32 cellular contexts compared by ENCODE assay signal in genomic region chr4:889516-889915, GRCh38.
"Had no signal": no experiment of that assay in that cellular context is flagged by ENCODE, and none has a peak within 500 bp of the region (broad histone marks: within the 10 kb centered on the region; RNA-seq: fewer than 3 reads in every experiment).

No MANE protein-coding gene starts in this region.

- H3K9me3 ChIP-seq: adrenal gland, ascending aorta, body of pancreas, breast epithelium had no signal

- DNase-seq: activated effector memory CD4-positive, alpha-beta T cell treated with anti-CD3 and anti-CD28 coated beads, Interleukin-2, amount 50 U/mL, for 16 hours; activated effector memory CD4-positive, alpha-beta T cell treated with Interleukin-2 at 50 U/mL for 16 hours; activated gamma-delta T cell; activated gamma-delta T cell treated with Interleukin-2 at 50 U/mL for 16 hours; activated naive CD4-positive, alpha-beta T cell; activated naive CD4-positive, alpha-beta T cell treated with anti-CD3 and anti-CD28 coated beads for 36 hours; activated naive CD4-positive, alpha-beta T cell treated with anti-CD3 and anti-CD28 coated beads, Interleukin-2, amount 10 ng/mL, durations not matched to agents 7 days and 5 days; activated naive CD4-positive, alpha-beta T cell treated with anti-CD3 and anti-CD28 coated beads, Interleukin-2, amount 50 U/mL, for 16 hours; activated naive CD4-positive, alpha-beta T cell treated with Interleukin-2 at 50 U/mL for 16 hours; activated naive CD8-positive, alpha-beta T cell treated with anti-CD3 and anti-CD28 coated beads for 36 hours; activated naive CD8-positive, alpha-beta T cell treated with anti-CD3 and anti-CD28 coated beads, Interleukin-2, amount 10 ng/mL, durations not matched to agents 7 days and 5 days; activated naive CD8-positive, alpha-beta T cell treated with anti-CD3 and anti-CD28 coated beads, Interleukin-2, amount 50 U/mL, for 24 hours; activated T-cell treated with anti-CD3 and anti-CD28 coated beads, Interleukin-2, amount 50 U/mL, for 1 hour; activated T-cell treated with anti-CD3 and anti-CD28 coated beads, Interleukin-2, amount 50 U/mL, for 24 hours; activated T-cell treated with anti-CD3 and anti-CD28 coated beads, Interleukin-2, amount 50 U/mL, for 4 hours; activated T-cell treated with anti-CD3 and anti-CD28 coated beads, Interleukin-2, amount 50 U/mL, for 48 hours; activated T-cell treated with anti-CD3 and anti-CD28 coated beads, Interleukin-2, amount 50 U/mL, for 72 hours; adrenal gland; amniotic stem cell; amygdala; anterior cingulate cortex; aorta; body of pancreas; brain microvascular endothelial cell; caudate nucleus; central memory CD4-positive, alpha-beta T cell; cerebellar nuclear complex had no signal

- H3K36me3 ChIP-seq: breast epithelium, cardiac muscle cell had no signal

- H3K27ac ChIP-seq: adrenal gland, ascending aorta, body of pancreas, brain microvascular endothelial cell, breast epithelium, cardiac muscle cell had no signal

- ATAC-seq: activated naive CD4-positive, alpha-beta T cell treated with anti-CD3 and anti-CD28 coated beads, Interleukin-2, amount 50 U/mL, for 72 hours; activated naive CD8-positive, alpha-beta T cell treated with anti-CD3 and anti-CD28 coated beads, Interleukin-2, amount 50 U/mL, for 24 hours; activated T-cell treated with anti-CD3 and anti-CD28 coated beads, Interleukin-2, amount 50 U/mL, for 4 hours; activated T-cell treated with anti-CD3 and anti-CD28 coated beads, Interleukin-2, amount 50 U/mL, for 72 hours; activated T-helper 17 cell treated with anti-CD3 and anti-CD28 coated beads, Interleukin-2, amount 50 U/mL, for 72 hours; body of pancreas had no signal

- H3K4me1 ChIP-seq: adrenal gland, ascending aorta, body of pancreas, breast epithelium had no signal

- H3K27me3 ChIP-seq: adrenal gland, ascending aorta, body of pancreas, brain microvascular endothelial cell, breast epithelium, cardiac muscle cell had no signal

- H3K4me3 ChIP-seq: adrenal gland, ascending aorta, body of pancreas, breast epithelium, cardiac muscle cell had no signal
